ENCODE assay signal across 11 cellular contexts in genomic region chr5:172235132-172235780, GRCh38. TPM values are rescaled to one million over a fixed set of nuclear protein-coding genes. Genes with fewer than 3 reads are reported as not detected.
DNase-seq lines count a peak whose midpoint lies in the region; ATAC-seq and TF ChIP-seq lines count a peak whose summit lies in the region.
"Had no signal": no experiment of that assay in that cellular context is flagged by ENCODE, and none has a peak within 500 bp of the region (broad histone marks: within the 10 kb centered on the region; RNA-seq: fewer than 3 reads in every experiment).

No MANE protein-coding gene starts in this region.

- no peak overlapping the region for H2AK5ac ChIP-seq in IMR-90 (ENCODE audit: low read depth, low read length)

- H3K9me3 ChIP-seq in IMR-90 (ENCODE audit: control insufficient read depth, insufficient read depth, low read length) (no peaks in the 10 kb centered on the region), adrenal gland (replicated peaks in 1 of 3) (no peaks in the 10 kb centered on the region)
- H3K9me3 ChIP-seq: left ventricle myocardium inferior had no signal

- TF ChIP-seq CTCF in AG09319 (IDR thresholded peaks at IDR 0.05; ENCODE audit: low read depth, low read length) = no peak
- TF ChIP-seq CTCF in IMR-90 (conservative IDR thresholded peaks at IDR 0.05; ENCODE audit: low read depth, low read length) = no peak
- no peak for TF ChIP-seq CTCF in adrenal gland (IDR thresholded peaks at IDR 0.05)

- H3K56ac ChIP-seq in IMR-90 (ENCODE audit: extremely low read depth, insufficient read depth, low read length) = no peak overlapping the region

- BruUV-seq in IMR-90 (replicated peaks; lab: Mats Ljungman, UMichigan) = no TSS peak

- H4K8ac ChIP-seq in IMR-90 (ENCODE audit: low read depth in 2 of 2, low read length in 2 of 2) = no peak overlapping the region

- H3K36me3 ChIP-seq in IMR-90 (ENCODE audit: control insufficient read depth, insufficient read depth, low read length) (peaks cover 10% of the 10 kb centered on the region), adrenal gland (replicated peaks in 1 of 2) (peaks cover 0 to 6% of the 10 kb centered on the region in 2 donors)

- TF ChIP-seq POLR2A in IMR-90 (IDR thresholded peaks at IDR 0.05; ENCODE audit: low read depth, low read length) (no peak), adrenal gland (IDR thresholded peaks at IDR 0.05) (no peak)

- no peak overlapping the region for H3K9ac ChIP-seq in IMR-90 (ENCODE audit: low read depth, low read length)

- CTCF ChIA-PET in IMR-90 (lab: Yijun Ruan, JAX) = interaction anchor here (1.0 kb wide), 1 partner anchor 14 kb away, joined by 3 read pairs; no protein-coding TSS in a partner anchor

- no peak overlapping the region for H3K27ac ChIP-seq in IMR-90 (ENCODE audit: insufficient read depth, low read length)
- H3K27ac ChIP-seq in adrenal gland = no peak overlapping the region
- H3K27ac ChIP-seq: left ventricle myocardium inferior had no signal

- no peak overlapping the region for H3K14ac ChIP-seq in IMR-90 (replicated peaks; ENCODE audit: low read depth, low read length)

- DNase-seq in AG09319 (ENCODE audit: extremely low read depth, low read depth) = peak; percentile 0
- peak; percentile 7 for DNase-seq in IMR-90
- no peak for DNase-seq in T-helper 2 cell treated with Interferon-gamma antibody and Interleukin-4, amounts not matched to agents 5 μg/mL and 100 μg/mL, for 36 hours (ENCODE audit: low spot score)
- no peak for DNase-seq in adrenal gland
- no peak for DNase-seq in DMS 273 (lab: John Stamatoyannopoulos, UW; ENCODE audit: unreplicated experiment)
- DNase-seq in activated CD4-positive, alpha-beta T cell treated with anti-CD3 and anti-CD28 coated beads, Interleukin-2, amount 50 U/mL, for 4 hours = no peak
- DNase-seq: left ventricle myocardium inferior had no signal

- peaks cover 53% of the 10 kb centered on the region for H3K4me1 Mint-ChIP-seq in dendritic cell treated with granulocyte-macrophage colony-stimulating factor and Interleukin-4, amounts not matched to agents 40 ng/mL and 50 ng/mL, for 4 days (ENCODE audit: low read depth)
- H3K4me1 Mint-ChIP-seq in T-helper 2 cell treated with Interferon-gamma antibody and Interleukin-4, amounts not matched to agents 5 μg/mL and 100 μg/mL, for 36 hours (ENCODE audit: low read depth) = peaks cover 45% of the 10 kb centered on the region

- peaks cover 30% of the 10 kb centered on the region; the same call in 1 of the 2 replicates for H4K20me1 ChIP-seq in IMR-90 (ENCODE audit: insufficient read depth, low read length)

- peak overlapping the region; percentile 86 for H3K27ac Mint-ChIP-seq in dendritic cell treated with granulocyte-macrophage colony-stimulating factor and Interleukin-4, amounts not matched to agents 40 ng/mL and 50 ng/mL, for 4 days
- H3K27ac Mint-ChIP-seq in T-helper 2 cell treated with Interferon-gamma antibody and Interleukin-4, amounts not matched to agents 5 μg/mL and 100 μg/mL, for 36 hours = no peak overlapping the region

- H4K91ac ChIP-seq in IMR-90 (ENCODE audit: insufficient read depth, low read depth, low read length) = no peak overlapping the region

- dilution Hi-C loops in IMR-90 (cut with HindIII; ENCODE audit: low sequenced_read_pairs, unreplicated experiment) = no loop called here

- no peaks in the 10 kb centered on the region for H3K27me3 Mint-ChIP-seq in dendritic cell treated with granulocyte-macrophage colony-stimulating factor and Interleukin-4, amounts not matched to agents 40 ng/mL and 50 ng/mL, for 4 days
- no peaks in the 10 kb centered on the region for H3K27me3 Mint-ChIP-seq in T-helper 2 cell treated with Interferon-gamma antibody and Interleukin-4, amounts not matched to agents 5 μg/mL and 100 μg/mL, for 36 hours (ENCODE audit: low read depth)

- no peaks in the 10 kb centered on the region for H3K9me3 Mint-ChIP-seq in dendritic cell treated with granulocyte-macrophage colony-stimulating factor and Interleukin-4, amounts not matched to agents 40 ng/mL and 50 ng/mL, for 4 days
- H3K9me3 Mint-ChIP-seq in T-helper 2 cell treated with Interferon-gamma antibody and Interleukin-4, amounts not matched to agents 5 μg/mL and 100 μg/mL, for 36 hours = no peaks in the 10 kb centered on the region

- H2BK120ac ChIP-seq in IMR-90 (ENCODE audit: low read depth, low read length) = no peak overlapping the region

- 43% methylated on average over 2 of the region's 4 CpGs; no CpG with 5 or more reads in 1 of the 2 experiments for WGBS in IMR-90 (ENCODE audit: extremely low coverage in 2 of 2, insufficient read length in 1 of 2), 2 experiments
- 58 to 79% (median 62%) methylated on average over 4 of the region's 4 CpGs for WGBS in adrenal gland, 4 donors

- TF ChIP-seq RAD21 in IMR-90 (IDR thresholded peaks at IDR 0.05; ENCODE audit: low read length) = no peak

- no peak overlapping the region for H2AK9ac ChIP-seq in IMR-90 (replicated peaks; ENCODE audit: low read depth, low read length, poor library complexity)

- H3K9me1 ChIP-seq in IMR-90 (ENCODE audit: insufficient read depth, low read length) = peaks cover 7% of the 10 kb centered on the region; the same call in 1 of the 2 replicates

- POLR2A ChIA-PET in IMR-90 (lab: Charles Lee; ENCODE audit: unreplicated experiment) = no interaction called here

- no peak overlapping the region for H3K4me3 ChIP-seq in IMR-90 (ENCODE audit: insufficient read depth, low read depth, low read length)
- no peak overlapping the region for H3K4me3 ChIP-seq in adrenal gland
- H3K4me3 ChIP-seq: K562, left ventricle myocardium inferior had no signal

- H2BK20ac ChIP-seq in IMR-90 (ENCODE audit: low read depth, low read length) = no peak overlapping the region

- H3K23ac ChIP-seq in IMR-90 (ENCODE audit: low read depth, low read length) = no peak overlapping the region

- no peak overlapping the region for H3K4me2 ChIP-seq in IMR-90 (ENCODE audit: low read depth, low read length)

- intact Hi-C loops in IMR-90 (cut with micrococcal nuclease) (loop anchor here (5.0 kb wide), 1 partner anchor 42 kb away; no protein-coding TSS in a partner anchor), adrenal gland (cut with DNase I) (loop anchor here in 1 of 2 donors (5.0 kb wide), 1 partner anchor 328 kb away; no protein-coding TSS in a partner anchor)
- intact Hi-C loops in dendritic cell treated with granulocyte-macrophage colony-stimulating factor and Interleukin-4, amounts not matched to agents 40 ng/mL and 50 ng/mL, for 4 days (cut with micrococcal nuclease) = loop anchor here (5.0 kb wide), 1 partner anchor 47 kb away; the partner anchor contains the start of gene UBTD2

- H3K79me1 ChIP-seq in IMR-90 (ENCODE audit: low read depth in 1 of 2, low read length in 2 of 2) = peaks cover 20 to 55% of the 10 kb centered on the region in 2 experiments

- no peak overlapping the region for H2BK15ac ChIP-seq in IMR-90 (ENCODE audit: low read depth, low read length)

- peaks cover 46% of the 10 kb centered on the region for H3K36me3 Mint-ChIP-seq in dendritic cell treated with granulocyte-macrophage colony-stimulating factor and Interleukin-4, amounts not matched to agents 40 ng/mL and 50 ng/mL, for 4 days (ENCODE audit: low read depth)
- H3K36me3 Mint-ChIP-seq in T-helper 2 cell treated with Interferon-gamma antibody and Interleukin-4, amounts not matched to agents 5 μg/mL and 100 μg/mL, for 36 hours (ENCODE audit: low read depth) = peaks cover 34% of the 10 kb centered on the region

- H4K5ac ChIP-seq in IMR-90 (ENCODE audit: low read depth, low read length) = no peak overlapping the region

- H2BK5ac ChIP-seq in IMR-90 (ENCODE audit: low read depth, low read length, poor library complexity, severe bottlenecking) = no peak overlapping the region

- in situ Hi-C loops in IMR-90 (cut with MboI; ENCODE audit: low sequenced_read_pairs) = no loop called here

- peaks cover 11% of the 10 kb centered on the region for H3K4me1 ChIP-seq in IMR-90 (ENCODE audit: control insufficient read depth, insufficient read depth, low read length)
- H3K4me1 ChIP-seq in adrenal gland (replicated peaks in 1 of 2) = peaks cover 0 to 3% of the 10 kb centered on the region in 2 donors

- no peak overlapping the region for H3K18ac ChIP-seq in IMR-90 (ENCODE audit: low read depth, low read length)

- ATAC-seq in GM19463 (IDR thresholded peaks at IDR 0.05; ENCODE audit: unreplicated experiment) = peak; percentile 77
- ATAC-seq in IMR-90 (ENCODE audit: low read depth) = peak; percentile 45; the same call in 1 of the 2 replicates
- ATAC-seq: K562 had no signal

- H2AFZ ChIP-seq in IMR-90 (replicated peaks; ENCODE audit: low read length, poor library complexity) = no peak overlapping the region

- peak overlapping the region; percentile 47 for H3K4me3 Mint-ChIP-seq in dendritic cell treated with granulocyte-macrophage colony-stimulating factor and Interleukin-4, amounts not matched to agents 40 ng/mL and 50 ng/mL, for 4 days
- H3K4me3 Mint-ChIP-seq in T-helper 2 cell treated with Interferon-gamma antibody and Interleukin-4, amounts not matched to agents 5 μg/mL and 100 μg/mL, for 36 hours = no peak overlapping the region

- no peak overlapping the region for H3K4ac ChIP-seq in IMR-90 (ENCODE audit: low read depth, low read length)

- H3K27me3 ChIP-seq in IMR-90 (ENCODE audit: control insufficient read depth, insufficient read depth, low read length) (no peaks in the 10 kb centered on the region), adrenal gland (no peaks in the 10 kb centered on the region)

TF ChIP-seq in IMR-90, 13 proteins besides CTCF, POLR2A, EP300 and RAD21 (continues in another document):
- TF ChIP-seq MXI1 (IDR thresholded peaks at IDR 0.05; ENCODE audit: borderline replicate concordance, low read depth, low read length) = no peak
- no peak for TF ChIP-seq BHLHE40 (IDR thresholded peaks at IDR 0.05; ENCODE audit: low read depth, low read length)
- no peak for TF ChIP-seq RFX5 (IDR thresholded peaks at IDR 0.05; ENCODE audit: low read depth, low read length)

RNA-seq across cellular contexts. Expression of gene EFCAB9, which starts 41.3 kb away (rescaled TPM):
- total RNA-seq in IMR-90 (2012; rRNA removed) (not detected in 2 replicates), adrenal gland (not detected)
- polyA plus RNA-seq in IMR-90 (2012; rRNA removed) (not detected in 2 replicates), adrenal gland (not detected)
- not detected in 2 replicates for polyA plus RNA-seq in IMR-90 (2012; cell fraction: cytosol; rRNA removed)
- polyA plus RNA-seq in IMR-90 (2012; cell fraction: nucleus; rRNA removed; ENCODE audit: low replicate concordance) = not detected in 2 replicates
- total RNA-seq: K562, left ventricle myocardium inferior, subcutaneous adipose tissue had no signal
- polyA plus RNA-seq: K562 had no signal

RNA-seq across cellular contexts. Expression of gene STK10, which starts 47.2 kb away (rescaled TPM):
- total RNA-seq in IMR-90 (2012; rRNA removed) = 15.4 and 16.4 TPM in 2 replicates
- 17.8 and 18.5 TPM in 2 replicates for polyA plus RNA-seq in IMR-90 (2012; rRNA removed)
- 8.9 and 15.5 TPM in 2 replicates for polyA plus RNA-seq in IMR-90 (2012; cell fraction: cytosol; rRNA removed)
- polyA plus RNA-seq in IMR-90 (2012; cell fraction: nucleus; rRNA removed; ENCODE audit: low replicate concordance) = 49.7 and 83.4 TPM in 2 replicates
- 10 to 100 TPM in 7 of 8 donors, 1 to 10 TPM in 1; 6.6 to 39.1 (median 24.8) TPM for total RNA-seq in adrenal gland
- polyA plus RNA-seq in adrenal gland = 10 to 100 TPM in 2 of 3 donors, 1 to 10 TPM in 1; 5.5 to 17.1 (median 12.9) TPM

RNA-seq across cellular contexts. Expression of gene UBTD2, which starts 48.3 kb away (rescaled TPM):
- total RNA-seq in IMR-90 (2012; rRNA removed) (20.6 and 25.6 TPM in 2 replicates), adrenal gland (10 to 100 TPM; 11.4 to 22.7 (median 17.2) TPM)
- polyA plus RNA-seq in IMR-90 (2012; rRNA removed) (9.3 and 11.2 TPM in 2 replicates), adrenal gland (10 to 100 TPM in 2 of 3 donors, 1 to 10 TPM in 1; 8.2 to 19.7 (median 11.0) TPM)
- polyA plus RNA-seq in IMR-90 (2012; cell fraction: cytosol; rRNA removed) = 3.7 and 4.8 TPM in 2 replicates
- 1.3 and 8.1 TPM in 2 replicates for polyA plus RNA-seq in IMR-90 (2012; cell fraction: nucleus; rRNA removed; ENCODE audit: low replicate concordance)

Comparison
In these comparisons a context has a peak if more than half of its experiments do, and no peak if none do; other contexts are left out.
1. DNase-seq: peak in AG09319 (single experiment) and IMR-90 (single experiment); none in T-helper 2 cell treated with Interferon-gamma antibody and Interleukin-4, amounts not matched to agents 5 μg/mL and 100 μg/mL, for 36 hours (single experiment), adrenal gland (0 of 7), DMS 273 (single experiment) and activated CD4-positive, alpha-beta T cell treated with anti-CD3 and anti-CD28 coated beads, Interleukin-2, amount 50 U/mL, for 4 hours (0 of 2).